10 cellular contexts compared by ENCODE assay signal in the genomic region with DNA sequence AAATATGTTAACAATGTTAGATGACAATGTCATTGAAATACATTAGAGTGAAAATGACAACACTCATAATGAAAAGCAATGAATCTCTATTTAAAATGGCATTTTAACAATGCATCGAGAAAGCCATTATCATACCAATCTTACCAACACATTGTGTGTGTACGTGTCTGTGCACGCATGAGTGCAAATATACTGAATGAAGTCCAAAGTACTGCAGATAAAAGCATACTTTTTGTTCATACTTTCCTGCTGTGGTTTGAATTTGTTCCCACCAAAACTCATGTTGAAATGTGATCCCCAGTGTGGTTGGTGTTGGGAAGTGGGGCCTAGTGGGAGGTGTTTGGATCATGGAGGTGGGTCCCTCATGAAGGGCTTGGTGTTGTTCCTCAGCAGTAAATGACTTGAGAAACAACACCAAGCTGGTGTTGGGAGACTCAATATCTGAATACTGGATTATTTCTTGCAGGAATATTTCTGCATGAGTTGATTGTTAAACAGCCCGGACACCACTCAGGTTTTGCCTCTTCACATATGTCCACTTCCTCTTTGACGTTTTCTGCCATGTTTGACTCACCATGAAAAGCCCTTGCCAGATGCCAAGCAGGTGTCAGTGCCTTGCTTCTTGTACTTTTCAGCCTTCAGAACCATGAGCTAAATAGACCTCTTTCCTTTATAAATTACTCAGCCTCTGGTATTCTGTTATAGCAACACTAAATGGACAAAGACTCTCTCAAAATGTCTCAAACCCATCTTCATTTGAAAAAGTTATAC. TPM values are rescaled to one million over a fixed set of nuclear protein-coding genes. Genes with fewer than 3 reads are reported as not detected.
DNase-seq lines count a peak whose midpoint lies in the region; ATAC-seq, FAIRE-seq and TF ChIP-seq lines count a peak whose summit lies in the region.
"Had no signal": no experiment of that assay in that cellular context is flagged by ENCODE, and none has a peak within 500 bp of the region (broad histone marks: within the 10 kb centered on the region; RNA-seq: fewer than 3 reads in every experiment).

No MANE protein-coding gene starts in this region.

- no peaks in the 10 kb centered on the region for H3K4me1 ChIP-seq in neural progenitor cell
- H3K4me1 ChIP-seq in effector memory CD4-positive, alpha-beta T cell (ENCODE audit: control insufficient read depth, insufficient read depth, low read length, poor library complexity, severe bottlenecking), result no peaks in the 10 kb centered on the region

- FAIRE-seq in RCC 7860 (lab: Jason Lieb, UNC), result peak; percentile 99

- no peak overlapping the region for H2AFZ ChIP-seq in neural progenitor cell (replicated peaks)

- TF ChIP-seq CTCF in neural progenitor cell (IDR thresholded peaks at IDR 0.05), result no peak

- H3K27me3 ChIP-seq in neural progenitor cell, result no peaks in the 10 kb centered on the region
- no peaks in the 10 kb centered on the region for H3K27me3 ChIP-seq in effector memory CD4-positive, alpha-beta T cell (replicated peaks; ENCODE audit: control insufficient read depth, insufficient read depth, low read length, poor library complexity, severe bottlenecking)

- H3K9me3 Mint-ChIP-seq in neural progenitor cell, result peaks cover 2% of the 10 kb centered on the region
- H3K9me3 Mint-ChIP-seq in activated T-cell treated with anti-CD3 and anti-CD28 coated beads, Interleukin-2, amount 50 U/mL, for 4 hours, result no peaks in the 10 kb centered on the region
- H3K9me3 Mint-ChIP-seq: GM23338 had no signal

- peak; percentile 38 for ATAC-seq in GM18517 (IDR thresholded peaks at IDR 0.05; ENCODE audit: unreplicated experiment)
- ATAC-seq in HG02973 (IDR thresholded peaks at IDR 0.05; ENCODE audit: unreplicated experiment), result peak; percentile 37
- no peak for ATAC-seq in activated T-cell treated with anti-CD3 and anti-CD28 coated beads, Interleukin-2, amount 50 U/mL, for 4 hours
- ATAC-seq: GM23338 had no signal

- H3K9ac ChIP-seq in neural progenitor cell, result no peak overlapping the region

- H3K27ac Mint-ChIP-seq in neural progenitor cell, result peak overlapping the region; percentile 85
- H3K27ac Mint-ChIP-seq: GM23338 had no signal

- peaks cover 32% of the 10 kb centered on the region for H3K4me1 Mint-ChIP-seq in neural progenitor cell
- H3K4me1 Mint-ChIP-seq in activated T-cell treated with anti-CD3 and anti-CD28 coated beads, Interleukin-2, amount 50 U/mL, for 4 hours (ENCODE audit: low read depth), result peaks cover 9% of the 10 kb centered on the region

- no peaks in the 10 kb centered on the region for H3K9me3 ChIP-seq in neural progenitor cell (ENCODE audit: low read depth)
- H3K9me3 ChIP-seq in effector memory CD4-positive, alpha-beta T cell (ENCODE audit: control insufficient read depth, low read length), result no peaks in the 10 kb centered on the region

- no peak overlapping the region for H3K4me3 ChIP-seq in neural progenitor cell
- H3K4me3 ChIP-seq in effector memory CD4-positive, alpha-beta T cell (ENCODE audit: insufficient read depth, low read depth, low read length, poor library complexity, severe bottlenecking), result no peak overlapping the region
- H3K4me3 ChIP-seq: GM23338 had no signal

- DNase-seq in RCC 7860 (ENCODE audit: low spot score) (peak; percentile 98), neural progenitor cell (ENCODE audit: low spot score) (no peak), OCI-M1 (lab: John Stamatoyannopoulos, UW) (no peak), cerebellar cortex (ENCODE audit: low spot score) (no peak)
- no peak for DNase-seq in activated T-cell treated with anti-CD3 and anti-CD28 coated beads, Interleukin-2, amount 50 U/mL, for 4 hours
- DNase-seq in effector memory CD4-positive, alpha-beta T cell, result no peak
- DNase-seq: activated CD4-positive, alpha-beta T cell treated with anti-CD3 and anti-CD28 coated beads, Interleukin-2, amount 50 U/mL, for 4 hours had no signal

- H3K36me3 Mint-ChIP-seq in neural progenitor cell, result no peaks in the 10 kb centered on the region
- H3K36me3 Mint-ChIP-seq in activated T-cell treated with anti-CD3 and anti-CD28 coated beads, Interleukin-2, amount 50 U/mL, for 4 hours (ENCODE audit: insufficient read depth), result no peaks in the 10 kb centered on the region

- no peak overlapping the region for H3K4me2 ChIP-seq in neural progenitor cell
- H3K4me2 ChIP-seq: GM23338 had no signal

- no peak overlapping the region for H3K4me3 Mint-ChIP-seq in neural progenitor cell
- H3K4me3 Mint-ChIP-seq in activated T-cell treated with anti-CD3 and anti-CD28 coated beads, Interleukin-2, amount 50 U/mL, for 4 hours, result no peak overlapping the region
- H3K4me3 Mint-ChIP-seq: GM23338 had no signal

- peaks cover 2% of the 10 kb centered on the region for H3K27me3 Mint-ChIP-seq in neural progenitor cell (ENCODE audit: insufficient read depth, low read depth)
- no peaks in the 10 kb centered on the region for H3K27me3 Mint-ChIP-seq in activated T-cell treated with anti-CD3 and anti-CD28 coated beads, Interleukin-2, amount 50 U/mL, for 4 hours (ENCODE audit: low read depth)

- no peaks in the 10 kb centered on the region for H3K36me3 ChIP-seq in neural progenitor cell
- no peaks in the 10 kb centered on the region for H3K36me3 ChIP-seq in effector memory CD4-positive, alpha-beta T cell (ENCODE audit: control insufficient read depth, insufficient read depth, low read length)

- no peaks in the 10 kb centered on the region for H3K79me2 ChIP-seq in neural progenitor cell (ENCODE audit: low read depth)

- no peaks in the 10 kb centered on the region for H3F3A ChIP-seq in neural progenitor cell (ENCODE audit: low read depth)

- H3K27ac ChIP-seq in neural progenitor cell, result no peak overlapping the region
- no peak overlapping the region for H3K27ac ChIP-seq in effector memory CD4-positive, alpha-beta T cell (ENCODE audit: insufficient read depth, low read length, poor library complexity, severe bottlenecking)

- H4K20me1 ChIP-seq in neural progenitor cell (ENCODE audit: low read depth), result no peaks in the 10 kb centered on the region

RNA-seq across cellular contexts. Expression of a gene that starts 24.5 kb away (rescaled TPM):
- total RNA-seq in neural progenitor cell (ENCODE audit: low replicate concordance), result 5.7 and 7.2 TPM in 2 replicates
- total RNA-seq in activated T-cell treated with anti-CD3 and anti-CD28 coated beads, Interleukin-2, amount 50 U/mL, for 4 hours, result under 1 TPM; 0.19 to 0.34 (median 0.23) TPM

Comparison
In these comparisons a context has a peak if more than half of its experiments do, and no peak if none do; other contexts are left out.
1. ATAC-seq: peak in GM18517 (single experiment) and HG02973 (single experiment); none in activated T-cell treated with anti-CD3 and anti-CD28 coated beads, Interleukin-2, amount 50 U/mL, for 4 hours (0 of 2).